Comparison of ENCODE assay signal across 17 cellular contexts in the genomic region with DNA sequence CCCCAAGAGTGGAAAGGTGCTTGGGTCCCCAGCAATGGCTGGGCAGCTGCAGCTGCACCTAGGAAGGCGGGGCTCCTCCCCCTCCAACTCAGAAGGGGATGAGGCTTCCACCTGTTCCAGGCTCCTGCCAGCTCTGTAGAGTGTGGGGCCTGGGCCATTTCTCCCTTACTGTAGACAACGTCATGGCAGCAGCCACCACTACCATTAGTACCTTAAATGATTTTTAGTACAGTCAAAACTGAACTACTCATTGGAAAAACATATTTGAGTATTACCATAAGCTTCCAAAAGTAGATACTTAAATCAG.
DNase-seq lines count a peak whose midpoint lies in the region; ATAC-seq, FAIRE-seq and TF ChIP-seq lines count a peak whose summit lies in the region.
"Had no signal": no experiment of that assay in that cellular context is flagged by ENCODE, and none has a peak within 500 bp of the region (broad histone marks: within the 10 kb centered on the region; RNA-seq: fewer than 3 reads in every experiment).

No MANE protein-coding gene starts in this region.

- POLR2A ChIA-PET in GM12878 (lab: Charles Lee) = no interaction called here

- no peak for FAIRE-seq in GM12878 (lab: Jason Lieb, UNC)
- FAIRE-seq: D721Med, GM19239 had no signal

- H3K9ac ChIP-seq in GM12878 (ENCODE audit: control insufficient read depth, insufficient read depth, low read length) (no peak overlapping the region), neuronal stem cell (ENCODE audit: low read depth, low read length, poor library complexity) (no peak overlapping the region)
- H3K9ac ChIP-seq: GM23248 had no signal

- H3K27me3 ChIP-seq in GM12878 (replicated peaks in 1 of 2; ENCODE audit: control insufficient read depth in 2 of 2, insufficient read depth in 2 of 2, low read length in 1 of 2) = no peaks in the 10 kb centered on the region
- H3K27me3 ChIP-seq in neuronal stem cell (ENCODE audit: control insufficient read depth in 3 of 3, insufficient read depth in 3 of 3, low read depth in 1 of 3, low read length in 3 of 3) = no peaks in the 10 kb centered on the region

- in situ Hi-C loops in GM12878 (cut with MboI) = no loop called here

- TF ChIP-seq POLR2A in GM12878 (IDR thresholded peaks at IDR 0.05; ENCODE audit: low read depth, low read length) = no peak

- no peak overlapping the region for H3K27ac ChIP-seq in GM12878 (ENCODE audit: control insufficient read depth, insufficient read depth)
- H3K27ac ChIP-seq in neuronal stem cell (replicated peaks; ENCODE audit: low read length) = no peak overlapping the region
- H3K27ac ChIP-seq: GM23248 had no signal

- 4% methylated on average over 2 of the region's 2 CpGs for WGBS in GM12878 (ENCODE audit: insufficient coverage, insufficient replicate concordance, low lambda C conversion rate, missing lambda C conversion rate)
- WGBS in neuronal stem cell (ENCODE audit: extremely low coverage in 2 of 2, insufficient read length in 2 of 2, insufficient replicate concordance in 1 of 2), 2 donors = no CpG with 5 or more reads among the region's 2 CpGs

- no peaks in the 10 kb centered on the region for H3K79me2 ChIP-seq in GM12878 (ENCODE audit: control insufficient read depth, insufficient read depth, low read length)

- peak overlapping the region; percentile 31 for H3K23ac ChIP-seq in neuronal stem cell (ENCODE audit: low read depth, low read length, poor library complexity)

- no peak overlapping the region for H2AK5ac ChIP-seq in neuronal stem cell (ENCODE audit: low read depth, low read length)

- TF ChIP-seq CTCF in GM12878 (IDR thresholded peaks at IDR 0.05 in 2 of 3, conservative IDR thresholded peaks at IDR 0.05 in 1 of 3; ENCODE audit: control insufficient read depth in 2 of 3, extremely low read depth in 1 of 3, insufficient read depth in 1 of 3, low read depth in 3 of 3, low read length in 3 of 3) (no peak), GM20000 (IDR thresholded peaks at IDR 0.05; ENCODE audit: extremely low read depth, missing control alignments) (no peak)

- no peak overlapping the region for H3K4me3 Mint-ChIP-seq in stimulated activated memory B cell treated with anti-CD40 and anti-IgM and Interleukin-4, amounts not matched to agents 10 μg/mL and 1 μg/mL and 100 μg/mL, for 72 hours
- H3K4me3 Mint-ChIP-seq in natural killer cell treated with Interleukin-12 subunit alpha and Interleukin-12 subunit beta and Interleukin-15 and Interleukin-18, amount 100 ng/mL, for 72 hours = no peak overlapping the region
- H3K4me3 Mint-ChIP-seq: CD14-positive monocyte; CD8-positive, alpha-beta T cell had no signal

- no peak overlapping the region for H2BK12ac ChIP-seq in neuronal stem cell (ENCODE audit: low read length)

- no peak overlapping the region for H2BK5ac ChIP-seq in neuronal stem cell (ENCODE audit: low read length)

- no TSS peak for BruUV-seq in GM12878 (replicated peaks; lab: Mats Ljungman, UMichigan)

- H2BK15ac ChIP-seq in neuronal stem cell (ENCODE audit: low read length) = no peak overlapping the region

- no peaks in the 10 kb centered on the region for H4K20me1 ChIP-seq in GM12878 (ENCODE audit: control insufficient read depth, insufficient read depth)

- H4K91ac ChIP-seq in neuronal stem cell (ENCODE audit: low read depth, low read length, poor library complexity) = no peak overlapping the region

- RAD21 ChIA-PET in GM12878 (lab: Charles Lee; ENCODE audit: unreplicated experiment) = no interaction called here

- H2BK120ac ChIP-seq in neuronal stem cell (ENCODE audit: low read depth, low read length) = no peak overlapping the region

- H3K4ac ChIP-seq in neuronal stem cell (ENCODE audit: low read length) = no peak overlapping the region

- no peak for TF ChIP-seq RAD21 in GM12878 (IDR thresholded peaks at IDR 0.05; ENCODE audit: insufficient read depth, low read depth, low read length)

- H3K27me3 Mint-ChIP-seq in stimulated activated memory B cell treated with anti-CD40 and anti-IgM and Interleukin-4, amounts not matched to agents 10 μg/mL and 1 μg/mL and 100 μg/mL, for 72 hours = no peaks in the 10 kb centered on the region
- no peaks in the 10 kb centered on the region for H3K27me3 Mint-ChIP-seq in natural killer cell treated with Interleukin-12 subunit alpha and Interleukin-12 subunit beta and Interleukin-15 and Interleukin-18, amount 100 ng/mL, for 72 hours

- TF ChIP-seq EP300 in GM12878 (IDR thresholded peaks at IDR 0.05; ENCODE audit: borderline replicate concordance in 1 of 2, control insufficient read depth in 1 of 2, low read depth in 2 of 2, low read length in 2 of 2) = no peak

- peaks cover 3% of the 10 kb centered on the region for H3K9me3 Mint-ChIP-seq in stimulated activated memory B cell treated with anti-CD40 and anti-IgM and Interleukin-4, amounts not matched to agents 10 μg/mL and 1 μg/mL and 100 μg/mL, for 72 hours
- peaks cover 7% of the 10 kb centered on the region for H3K9me3 Mint-ChIP-seq in natural killer cell treated with Interleukin-12 subunit alpha and Interleukin-12 subunit beta and Interleukin-15 and Interleukin-18, amount 100 ng/mL, for 72 hours

- intact Hi-C loops in GM12878 (cut with micrococcal nuclease; ENCODE audit: unreplicated experiment) = no loop called here

- H3K4me1 ChIP-seq in GM12878 (ENCODE audit: control insufficient read depth, insufficient read depth, low read length) (no peaks in the 10 kb centered on the region), neuronal stem cell (ENCODE audit: control insufficient read depth in 2 of 2, insufficient read depth in 1 of 2, low read depth in 1 of 2, low read length in 2 of 2) (peaks cover 0 to 6% of the 10 kb centered on the region in 2 donors)

- H2AFZ ChIP-seq in GM12878 (ENCODE audit: control insufficient read depth, low read depth, low read length) (no peak overlapping the region), neuronal stem cell (ENCODE audit: low read length) (no peak overlapping the region)
- H2AFZ ChIP-seq: GM23248 had no signal

- H3K14ac ChIP-seq in neuronal stem cell (ENCODE audit: low read length) = no peak overlapping the region

- H3K4me2 ChIP-seq in GM12878 (ENCODE audit: control insufficient read depth, insufficient read depth) (no peak overlapping the region), neuronal stem cell (ENCODE audit: insufficient read depth, low read length, poor library complexity, severe bottlenecking) (no peak overlapping the region)

- no peaks in the 10 kb centered on the region for H3K9me3 ChIP-seq in GM12878 (replicated peaks; ENCODE audit: control insufficient read depth, insufficient read depth, low read length)
- no peaks in the 10 kb centered on the region for H3K9me3 ChIP-seq in neuronal stem cell (replicated peaks in 1 of 2; ENCODE audit: control insufficient read depth in 2 of 2, insufficient read depth in 1 of 2, low read depth in 1 of 2, low read length in 2 of 2)

- no peaks in the 10 kb centered on the region for H3K36me3 Mint-ChIP-seq in stimulated activated memory B cell treated with anti-CD40 and anti-IgM and Interleukin-4, amounts not matched to agents 10 μg/mL and 1 μg/mL and 100 μg/mL, for 72 hours
- peaks cover 4% of the 10 kb centered on the region for H3K36me3 Mint-ChIP-seq in natural killer cell treated with Interleukin-12 subunit alpha and Interleukin-12 subunit beta and Interleukin-15 and Interleukin-18, amount 100 ng/mL, for 72 hours
- H3K36me3 Mint-ChIP-seq: CD14-positive monocyte; CD8-positive, alpha-beta T cell had no signal

- no peaks in the 10 kb centered on the region for H3K36me3 ChIP-seq in GM12878 (ENCODE audit: control insufficient read depth in 2 of 2, insufficient read depth in 2 of 2, low read length in 1 of 2)
- H3K36me3 ChIP-seq in neuronal stem cell (replicated peaks in 1 of 2; ENCODE audit: control insufficient read depth in 2 of 2, insufficient read depth in 2 of 2, low read length in 2 of 2) = no peaks in the 10 kb centered on the region

- H3K4me3 ChIP-seq in GM12878 = no peak overlapping the region
- no peak overlapping the region for H3K4me3 ChIP-seq in neuronal stem cell (ENCODE audit: low read length in 2 of 2)
- H3K4me3 ChIP-seq: GM23248 had no signal

- H3K4me1 Mint-ChIP-seq in stimulated activated memory B cell treated with anti-CD40 and anti-IgM and Interleukin-4, amounts not matched to agents 10 μg/mL and 1 μg/mL and 100 μg/mL, for 72 hours = no peaks in the 10 kb centered on the region
- H3K4me1 Mint-ChIP-seq in natural killer cell treated with Interleukin-12 subunit alpha and Interleukin-12 subunit beta and Interleukin-15 and Interleukin-18, amount 100 ng/mL, for 72 hours (ENCODE audit: low read depth in 2 of 2) = no peaks in the 10 kb centered on the region
- H3K4me1 Mint-ChIP-seq: CD14-positive monocyte had no signal

- no peak overlapping the region for H3K18ac ChIP-seq in neuronal stem cell (ENCODE audit: low read length)

- peak; percentile 70 for ATAC-seq in GM12878
- ATAC-seq in stimulated activated memory B cell treated with anti-CD40 and anti-IgM and Interleukin-4, amounts not matched to agents 10 μg/mL and 1 μg/mL and 100 μg/mL, for 72 hours = peak; percentile 48
- ATAC-seq in natural killer cell treated with Interleukin-12 subunit alpha and Interleukin-12 subunit beta and Interleukin-15 and Interleukin-18, amount 100 ng/mL, for 72 hours = no peak
- ATAC-seq: CD8-positive, alpha-beta T cell had no signal

- DNase-seq in GM12878 (ENCODE audit: low read depth, low spot score) (no peak), neuronal stem cell (ENCODE audit: low spot score) (no peak), SKM-1 treated with dmso at 0.1 percent for 144 hours (lab: John Stamatoyannopoulos, UW; ENCODE audit: unreplicated experiment) (no peak), GM20000 (ENCODE audit: low spot score) (no peak)
- no peak for DNase-seq in natural killer cell treated with Interleukin-12 subunit alpha and Interleukin-12 subunit beta and Interleukin-15 and Interleukin-18, amount 100 ng/mL, for 72 hours (ENCODE audit: low spot score)
- DNase-seq: CD8-positive, alpha-beta T cell; COR-L47; DMS153; DMS79 treated with DMSO at 0.1 percent for 48 hours; EL; GM23248; H7; IMR-90 had no signal

- H3K27ac Mint-ChIP-seq in stimulated activated memory B cell treated with anti-CD40 and anti-IgM and Interleukin-4, amounts not matched to agents 10 μg/mL and 1 μg/mL and 100 μg/mL, for 72 hours = no peak overlapping the region
- no peak overlapping the region for H3K27ac Mint-ChIP-seq in natural killer cell treated with Interleukin-12 subunit alpha and Interleukin-12 subunit beta and Interleukin-15 and Interleukin-18, amount 100 ng/mL, for 72 hours
- H3K27ac Mint-ChIP-seq: CD14-positive monocyte; CD8-positive, alpha-beta T cell had no signal

- H3K79me1 ChIP-seq in neuronal stem cell (ENCODE audit: low read depth, low read length) = no peaks in the 10 kb centered on the region

- H4K8ac ChIP-seq in neuronal stem cell (ENCODE audit: low read depth, low read length) = peak overlapping the region; percentile 43

- SMC1A ChIA-PET in GM12878 (lab: Charles Lee; ENCODE audit: uncharacterized antibody, unreplicated experiment) = interaction anchor here (1.0 kb wide), 1 partner anchor 93 kb away, joined by 4 read pairs; no protein-coding TSS in a partner anchor

- CTCF ChIA-PET in GM12878 (lab: Yijun Ruan, JAX) = no interaction called here

TF ChIP-seq in GM12878, 131 proteins besides CTCF, POLR2A, EP300 and RAD21 (continues in another document):
- no peak for TF ChIP-seq GABPA (IDR thresholded peaks at IDR 0.05; ENCODE audit: low read depth)
- no peak for TF ChIP-seq MTA2 (IDR thresholded peaks at IDR 0.05; ENCODE audit: low read depth)
- no peak for TF ChIP-seq MEF2B (IDR thresholded peaks at IDR 0.05; ENCODE audit: partially characterized antibody, poor library complexity, severe bottlenecking)

Comparison
In these comparisons a context has a peak if more than half of its experiments do, and no peak if none do; other contexts are left out.
1. ATAC-seq: peak in GM12878 (single experiment) and stimulated activated memory B cell treated with anti-CD40 and anti-IgM and Interleukin-4, amounts not matched to agents 10 μg/mL and 1 μg/mL and 100 μg/mL, for 72 hours (single experiment); none in natural killer cell treated with Interleukin-12 subunit alpha and Interleukin-12 subunit beta and Interleukin-15 and Interleukin-18, amount 100 ng/mL, for 72 hours (0 of 2).